ENCODE assay signal across 9 cellular contexts in genomic region chr1:6234502-6235295, GRCh38. TPM values are rescaled to one million over a fixed set of nuclear protein-coding genes. Genes with fewer than 3 reads are reported as not detected.
DNase-seq lines count a peak whose midpoint lies in the region; FAIRE-seq and TF ChIP-seq lines count a peak whose summit lies in the region.
"Had no signal": no experiment of that assay in that cellular context is flagged by ENCODE, and none has a peak within 500 bp of the region (broad histone marks: within the 10 kb centered on the region; RNA-seq: fewer than 3 reads in every experiment).

No MANE protein-coding gene starts in this region.

- peaks cover 6 to 16% (median 12%) of the 10 kb centered on the region in 4 donors for H3K4me1 Mint-ChIP-seq in CD4-positive, alpha-beta memory T cell

- H3K4me3 Mint-ChIP-seq in CD4-positive, alpha-beta memory T cell = peak overlapping the region; percentile 84 to 93 (median 88)

- H3K27ac Mint-ChIP-seq in CD4-positive, alpha-beta memory T cell = peak overlapping the region in 6 of 7 donors; percentile 52 to 84 (median 72)

- FAIRE-seq in bronchial epithelial cell (lab: Jason Lieb, UNC) = no peak

- peaks cover 8% of the 10 kb centered on the region for H3K36me3 ChIP-seq in CD4-positive, alpha-beta memory T cell (ENCODE audit: insufficient read depth, low read length)
- H3K36me3 ChIP-seq in bronchial epithelial cell (ENCODE audit: control insufficient read depth, insufficient read depth, low read length) = peaks cover 8% of the 10 kb centered on the region
- H3K36me3 ChIP-seq in mucosa of stomach (ENCODE audit: control insufficient read depth, insufficient read depth, low read length) = peaks cover 3% of the 10 kb centered on the region

- CTCF ChIA-PET in CD4-positive, alpha-beta memory T cell (lab: Charles Lee; ENCODE audit: partially characterized antibody) = interaction anchor here (1.1 to 3.8 kb wide), 2 partner anchors 12 to 29 kb away, joined by 4 to 20 read pairs; partner anchors contain the start of gene RNF207

- peaks cover 0 to 3% (median 0%) of the 10 kb centered on the region in 8 donors for H3K9me3 Mint-ChIP-seq in CD4-positive, alpha-beta memory T cell

- H3K27me3 Mint-ChIP-seq in CD4-positive, alpha-beta memory T cell = peaks cover 2 to 3% of the 10 kb centered on the region in 2 donors

- H3K4me3 ChIP-seq in CD4-positive, alpha-beta memory T cell (ENCODE audit: low read length in 2 of 2) = peak overlapping the region; percentile 60 to 86
- H3K4me3 ChIP-seq in bronchial epithelial cell (ENCODE audit: low read depth, low read length) (peak overlapping the region; percentile 74), mucosa of stomach (ENCODE audit: low read length) (peak overlapping the region; percentile 73)

- no peak for TF ChIP-seq CTCF in bronchial epithelial cell (IDR thresholded peaks at IDR 0.05; ENCODE audit: insufficient read depth, low read length, severe bottlenecking)

- POLR2A ChIA-PET in CD4-positive, alpha-beta memory T cell (lab: Charles Lee; ENCODE audit: partially characterized antibody) = interaction anchor here (0.8 to 1.5 kb wide), 5 partner anchors 10 to 209 kb away, joined by 3 to 5 read pairs (median 3); partner anchors contain the start of gene RNF207

- intact Hi-C loops in CD4-positive, alpha-beta memory T cell (cut with micrococcal nuclease) = loop anchor here (1.0 kb wide), 2 partner anchors 35 to 159 kb away; partner anchors contain the start of genes ACOT7 and RPL22

- no peaks in the 10 kb centered on the region for H3K9me3 ChIP-seq in CD4-positive, alpha-beta memory T cell (ENCODE audit: control insufficient read depth in 1 of 2, low read length in 2 of 2)
- H3K9me3 ChIP-seq in mucosa of stomach (ENCODE audit: control insufficient read depth, low read length) = no peaks in the 10 kb centered on the region

- peaks cover 11% of the 10 kb centered on the region for H3K4me1 ChIP-seq in CD4-positive, alpha-beta memory T cell (ENCODE audit: insufficient read depth, low read length)
- H3K4me1 ChIP-seq in mucosa of stomach (ENCODE audit: control insufficient read depth, insufficient read depth, low read length) = peaks cover 10% of the 10 kb centered on the region

- peaks cover 23 to 24% of the 10 kb centered on the region in 2 donors for H3K36me3 Mint-ChIP-seq in CD4-positive, alpha-beta memory T cell

- H3K27me3 ChIP-seq in CD4-positive, alpha-beta memory T cell (ENCODE audit: insufficient read depth, low read length) = no peaks in the 10 kb centered on the region
- H3K27me3 ChIP-seq in bronchial epithelial cell (ENCODE audit: control insufficient read depth, insufficient read depth, low read length) (no peaks in the 10 kb centered on the region), mucosa of stomach (ENCODE audit: control insufficient read depth, insufficient read depth, low read length) (peaks cover 11% of the 10 kb centered on the region)

- no peak for DNase-seq in CD4-positive, alpha-beta memory T cell
- DNase-seq in LHCN-M2 (ENCODE audit: low read depth) (peak; percentile 66), bronchial epithelial cell (ENCODE audit: low read depth) (peak; percentile 38), NCI-H526 treated with DMSO at 0.1 percent for 48 hours (lab: John Stamatoyannopoulos, UW) (no peak), NOMO-1 (lab: John Stamatoyannopoulos, UW; ENCODE audit: unreplicated experiment in 2 of 2) (no peak)
- no peak for DNase-seq in activated CD8-positive, alpha-beta memory T cell treated with anti-CD3 and anti-CD28 coated beads, Interleukin-2, amount 50 U/mL, for 48 hours
- DNase-seq in stimulated activated CD4-positive, alpha-beta T cell treated with anti-CD3 and anti-CD28 coated beads, Interleukin-12 subunit alpha, Interleukin-12 subunit beta, amount 100 ng/mL, for 4 hours = no peak

- peak overlapping the region; percentile 42 for H3K27ac ChIP-seq in CD4-positive, alpha-beta memory T cell (ENCODE audit: low read depth, low read length)

- H3K9ac ChIP-seq in mucosa of stomach (ENCODE audit: low read length) = peak overlapping the region; percentile 40

RNA-seq across cellular contexts. Expression of gene ICMT, which starts 1.1 kb away (rescaled TPM):
- 10 to 100 TPM; 19.6 to 23.1 TPM for total RNA-seq in CD4-positive, alpha-beta memory T cell
- 10 to 100 TPM; 16.1 to 21.3 TPM for polyA plus RNA-seq in CD4-positive, alpha-beta memory T cell
- total RNA-seq in LHCN-M2 (2014; rRNA removed) = 135 and 145 TPM in 2 replicates
- polyA plus RNA-seq in LHCN-M2 (2012) = 49.4 TPM
- total RNA-seq in bronchial epithelial cell = 43.3 and 53.4 TPM in 2 replicates

RNA-seq across cellular contexts. Expression of gene HES3, which starts 9.3 kb away (rescaled TPM):
- total RNA-seq in CD4-positive, alpha-beta memory T cell = not detected
- polyA plus RNA-seq in CD4-positive, alpha-beta memory T cell = not detected
- total RNA-seq in LHCN-M2 (2014; rRNA removed) = not detected in 2 replicates
- polyA plus RNA-seq in LHCN-M2 (2012) = not detected
- not detected in 2 replicates for total RNA-seq in bronchial epithelial cell
- total RNA-seq: NCI-H460 had no signal

RNA-seq across cellular contexts. Expression of gene GPR153, which starts 26.2 kb away (rescaled TPM):
- total RNA-seq in CD4-positive, alpha-beta memory T cell = under 1 TPM; 0.32 to 0.33 TPM
- not detected for polyA plus RNA-seq in CD4-positive, alpha-beta memory T cell
- total RNA-seq in LHCN-M2 (2014; rRNA removed) (38.2 and 43.0 TPM in 2 replicates), bronchial epithelial cell (16.5 and 44.2 TPM in 2 replicates)
- 11.8 TPM for polyA plus RNA-seq in LHCN-M2 (2012)

RNA-seq across cellular contexts. Expression of gene RNF207, which starts 28.8 kb away (rescaled TPM):
- 1 to 10 TPM; 8.7 to 9.4 TPM for total RNA-seq in CD4-positive, alpha-beta memory T cell
- polyA plus RNA-seq in CD4-positive, alpha-beta memory T cell = 1 to 10 TPM; 1.7 to 2.0 TPM
- total RNA-seq in LHCN-M2 (2014; rRNA removed) (1.0 and 1.3 TPM in 2 replicates), bronchial epithelial cell (6.4 and 6.6 TPM in 2 replicates)
- polyA plus RNA-seq in LHCN-M2 (2012) = 0.33 TPM

RNA-seq across cellular contexts. Expression of gene RPL22, which starts 35.3 kb away (rescaled TPM):
- total RNA-seq in CD4-positive, alpha-beta memory T cell = 100 to 1,000 TPM; 491 to 503 TPM
- polyA plus RNA-seq in CD4-positive, alpha-beta memory T cell = 100 to 1,000 TPM; 215 to 259 TPM
- total RNA-seq in LHCN-M2 (2014; rRNA removed) (111 and 136 TPM in 2 replicates), bronchial epithelial cell (153 and 194 TPM in 2 replicates)
- polyA plus RNA-seq in LHCN-M2 (2012) = 596 TPM

Comparison
In these comparisons a context has a peak if more than half of its experiments do, and no peak if none do; other contexts are left out.
1. DNase-seq: peak in LHCN-M2 (single experiment) and bronchial epithelial cell (single experiment); none in CD4-positive, alpha-beta memory T cell (0 of 5), NCI-H526 treated with DMSO at 0.1 percent for 48 hours (single experiment), NOMO-1 (0 of 2), activated CD8-positive, alpha-beta memory T cell treated with anti-CD3 and anti-CD28 coated beads, Interleukin-2, amount 50 U/mL, for 48 hours (single experiment) and stimulated activated CD4-positive, alpha-beta T cell treated with anti-CD3 and anti-CD28 coated beads, Interleukin-12 subunit alpha, Interleukin-12 subunit beta, amount 100 ng/mL, for 4 hours (single experiment).
2. RNA of gene GPR153, which starts 26.2 kb away (total RNA-seq): 16.5 to 44.2 TPM in bronchial epithelial cell and 38.2 to 43.0 TPM in LHCN-M2; 0.32 to 0.33 TPM in CD4-positive, alpha-beta memory T cell; every median in the first group is over 10 times any median in the second.
3. Peak in every context shown above with its lines, with median percentiles within 50 percentile points of each other: H3K4me3 ChIP-seq.